In genomic region chr5:37786855-37787254, GRCh38 we compare ENCODE assay signal across 1 cellular context.
TF ChIP-seq lines count a peak whose summit lies in the region.

No MANE protein-coding gene starts in this region.

TF ChIP-seq in GM23338, 12 proteins besides CTCF, POLR2A, EP300 and RAD21 (continued from another document):
- TF ChIP-seq ZNF462 (CRISPR knock-in tag; IDR thresholded peaks at IDR 0.05) (no peak), REST (IDR thresholded peaks at IDR 0.05; ENCODE audit: unreplicated experiment) (no peak), ZNF114 (CRISPR knock-in tag; IDR thresholded peaks at IDR 0.05) (no peak), CREB1 (CRISPR knock-in tag; IDR thresholded peaks at IDR 0.05; ENCODE audit: low read depth) (no peak), POLR2AphosphoS5 (IDR thresholded peaks at IDR 0.05; ENCODE audit: low read depth) (no peak), JUNB (IDR thresholded peaks at IDR 0.05; ENCODE audit: unreplicated experiment) (no peak), ZNF331 (CRISPR knock-in tag; IDR thresholded peaks at IDR 0.05; ENCODE audit: low read depth) (no peak), STAT1 (IDR thresholded peaks at IDR 0.05; ENCODE audit: unreplicated experiment) (no peak), EZH2 (IDR thresholded peaks at IDR 0.05; ENCODE audit: low read depth, unreplicated experiment) (no peak), NANOG (IDR thresholded peaks at IDR 0.05; ENCODE audit: borderline replicate concordance) (no peak), EZH2phosphoT487 (IDR thresholded peaks at IDR 0.05; ENCODE audit: unreplicated experiment) (no peak)
